In genomic region chr10:110843031-110843430, GRCh38 we compare ENCODE assay signal across 8 cellular contexts. TPM values are rescaled to one million over a fixed set of nuclear protein-coding genes. Genes with fewer than 3 reads are reported as not detected.
DNase-seq lines count a peak whose midpoint lies in the region; ATAC-seq and TF ChIP-seq lines count a peak whose summit lies in the region.

No MANE protein-coding gene starts in this region.

- H3K4me2 ChIP-seq in MM.1S (ENCODE audit: low read depth, low read length): peak overlapping the region; percentile 81

- H3K4me1 ChIP-seq in MM.1S (ENCODE audit: low read length): peaks cover 60% of the 10 kb centered on the region
- H3K4me1 ChIP-seq in breast epithelium: peaks cover 0 to 31% of the 10 kb centered on the region in 2 donors
- H3K4me1 ChIP-seq in vagina: peaks cover 55% of the 10 kb centered on the region
- H3K4me1 ChIP-seq in HAP-1: no peaks in the 10 kb centered on the region

- H3K36me3 ChIP-seq in MM.1S (replicated peaks; ENCODE audit: insufficient read depth, low read length) (no peaks in the 10 kb centered on the region), breast epithelium (no peaks in the 10 kb centered on the region), vagina (no peaks in the 10 kb centered on the region), HAP-1 (replicated peaks) (no peaks in the 10 kb centered on the region)

- ATAC-seq in GM18858 (IDR thresholded peaks at IDR 0.05; ENCODE audit: unreplicated experiment): peak; percentile 59
- peak; percentile 82 for ATAC-seq in GM21723 (IDR thresholded peaks at IDR 0.05; ENCODE audit: unreplicated experiment)

- in situ Hi-C loops in HAP-1 (cut with MboI; ENCODE audit: low sequenced_read_pairs): no loop called here

- peak overlapping the region; percentile 52 for H3K4me3 ChIP-seq in MM.1S (ENCODE audit: low read length)
- H3K4me3 ChIP-seq in breast epithelium: no peak overlapping the region
- H3K4me3 ChIP-seq in vagina: no peak overlapping the region
- no peak overlapping the region for H3K4me3 ChIP-seq in HAP-1

- no peaks in the 10 kb centered on the region for H3K79me2 ChIP-seq in MM.1S (ENCODE audit: low read length)

- intact Hi-C loops in breast epithelium (cut with DNase I; ENCODE audit: low total_unique reads): no loop called here
- intact Hi-C loops in vagina (cut with DNase I): no loop called here

- H3K9ac ChIP-seq in MM.1S (ENCODE audit: low read length): peak overlapping the region; percentile 87

- H3K9me3 ChIP-seq in MM.1S (replicated peaks; ENCODE audit: insufficient read depth, low read length) (no peaks in the 10 kb centered on the region), breast epithelium (no peaks in the 10 kb centered on the region), vagina (no peaks in the 10 kb centered on the region), HAP-1 (no peaks in the 10 kb centered on the region)

- DNase-seq in MM.1S (peak; percentile 97), breast epithelium (ENCODE audit: low spot score in 2 of 2) (no peak), vagina (ENCODE audit: extremely low spot score in 2 of 2) (no peak), NCI-H2227 treated with DMSO at 0.1 percent for 48 hours (lab: John Stamatoyannopoulos, UW) (no peak), HAP-1 (ENCODE audit: low spot score in 2 of 2) (no peak), NCI-H510A treated with DMSO at 0.1 percent for 48 hours (lab: John Stamatoyannopoulos, UW) (no peak)

- no peaks in the 10 kb centered on the region for H3K9me2 ChIP-seq in MM.1S (replicated peaks; ENCODE audit: insufficient read depth, low read length)

- TF ChIP-seq POLR2A in breast epithelium (IDR thresholded peaks at IDR 0.05) (no peak), vagina (IDR thresholded peaks at IDR 0.05) (no peak)

- TF ChIP-seq CTCF in MM.1S (IDR thresholded peaks at IDR 0.05; ENCODE audit: low read length) (no peak), breast epithelium (IDR thresholded peaks at IDR 0.05) (no peak), vagina (IDR thresholded peaks at IDR 0.05) (no peak)

- H3K27me3 ChIP-seq in MM.1S (replicated peaks; ENCODE audit: insufficient read depth, low read length) (no peaks in the 10 kb centered on the region), breast epithelium (no peaks in the 10 kb centered on the region), vagina (no peaks in the 10 kb centered on the region), HAP-1 (ENCODE audit: low read depth) (no peaks in the 10 kb centered on the region)

- no peak overlapping the region for H2AFZ ChIP-seq in MM.1S (ENCODE audit: low read length)

- H3K27ac ChIP-seq in MM.1S (ENCODE audit: low read length) (peak overlapping the region; percentile 99), breast epithelium (peak overlapping the region; percentile 60 to 90), vagina (peak overlapping the region; percentile 13)

- peaks cover 25% of the 10 kb centered on the region for H3F3A ChIP-seq in MM.1S (ENCODE audit: insufficient read depth, low read length)

- H4K20me1 ChIP-seq in MM.1S (ENCODE audit: insufficient read depth, low read length): no peaks in the 10 kb centered on the region

RNA-seq across cellular contexts. Expression of gene PDCD4, which starts 28.7 kb away (rescaled TPM):
- total RNA-seq in breast epithelium: 100 to 1,000 TPM; 101 to 319 (median 161) TPM
- 110 TPM for total RNA-seq in vagina

Comparison
In these comparisons a context has a peak if more than half of its experiments do, and no peak if none do; other contexts are left out.
1. H3K27ac ChIP-seq: peak in every context shown above with its lines; median percentile 99 in MM.1S; 75 in breast epithelium; 13 in vagina.